Comparison of ENCODE assay signal across 23 cellular contexts in genomic region chr6:121237859-121238258, GRCh38.
"Had no signal": no experiment of that assay in that cellular context is flagged by ENCODE, and none has a peak within 500 bp of the region (broad histone marks: within the 10 kb centered on the region; RNA-seq: fewer than 3 reads in every experiment).

No MANE protein-coding gene starts in this region.

- H3K9me3 ChIP-seq: SJCRH30 had no signal

- H3K27me3 ChIP-seq: SJCRH30 had no signal

- ATAC-seq: HepG2, Panc1, Right ventricle myocardium inferior, SK-N-SH treated with all-trans-retinoic acid at 6 μM for 48 hours had no signal

- H3K4me1 ChIP-seq: SJCRH30 had no signal

- H3K4me3 ChIP-seq: SJCRH30 had no signal

- H3K27ac ChIP-seq: RWPE1, SJCRH30 had no signal

- DNase-seq: IMR-90, Karpas-422, KG1, NCI-H1092, NCI-H1436, NCI-H187, NCI-H2029, NCI-H2081 treated with DMSO at 0.1 percent for 48 hours, NCI-H2171, NCI-H226, NCI-H446, NCI-H510A, NCI-H524 treated with DMSO at 0.1 percent for 48 hours, NCI-H69, NCI-H774, SHP77 treated with DMSO at 0.1 percent for 48 hours, SJCRH30, T-helper 1 cell had no signal
